Comparison of ENCODE assay signal across 17 cellular contexts in genomic region chr11:59866397-59866796, GRCh38. TPM values are rescaled to one million over a fixed set of nuclear protein-coding genes. Genes with fewer than 3 reads are reported as not detected.
DNase-seq lines count a peak whose midpoint lies in the region; ATAC-seq, FAIRE-seq and TF ChIP-seq lines count a peak whose summit lies in the region.
"Had no signal": no experiment of that assay in that cellular context is flagged by ENCODE, and none has a peak within 500 bp of the region (broad histone marks: within the 10 kb centered on the region; RNA-seq: fewer than 3 reads in every experiment).

Gene TCN1 (minus strand): TSS chr11:59866487. CDS start chr11:59866470, 17 bp downstream.

- peaks cover 9% of the 10 kb centered on the region for H3K9me3 Mint-ChIP-seq in stimulated activated effector memory CD8-positive, alpha-beta T cell treated with anti-CD3 and anti-CD28 coated beads, Interleukin-12 subunit alpha, Interleukin-12 subunit beta, amount 100 ng/mL, for 72 hours
- no peaks in the 10 kb centered on the region for H3K9me3 Mint-ChIP-seq in CD4-positive, alpha-beta T cell

- FAIRE-seq in endothelial cell of umbilical vein (lab: Jason Lieb, UNC) = no peak
- FAIRE-seq: kidney had no signal

- H3K9me1 ChIP-seq in endothelial cell of umbilical vein (replicated peaks; ENCODE audit: control insufficient read depth, extremely low read depth, insufficient read depth, low read length) = no peaks in the 10 kb centered on the region

- intact Hi-C loops in endothelial cell of umbilical vein (cut with micrococcal nuclease) = no loop called here
- intact Hi-C loops in CD4-positive, alpha-beta T cell (cut with DNase I, micrococcal nuclease) = no loop called here

- H3F3A ChIP-seq in smooth muscle cell (ENCODE audit: low read depth) = no peaks in the 10 kb centered on the region

- no peaks in the 10 kb centered on the region for H3K36me3 Mint-ChIP-seq in stimulated activated effector memory CD8-positive, alpha-beta T cell treated with anti-CD3 and anti-CD28 coated beads, Interleukin-12 subunit alpha, Interleukin-12 subunit beta, amount 100 ng/mL, for 72 hours
- H3K36me3 Mint-ChIP-seq in CD4-positive, alpha-beta T cell (ENCODE audit: low read depth) = no peaks in the 10 kb centered on the region
- H3K36me3 Mint-ChIP-seq: CD8-positive, alpha-beta memory T cell had no signal

- H3K36me3 ChIP-seq in endothelial cell of umbilical vein (ENCODE audit: control insufficient read depth in 2 of 2, extremely low read depth in 1 of 2, insufficient read depth in 2 of 2, low read length in 2 of 2) = no peaks in the 10 kb centered on the region
- H3K36me3 ChIP-seq in smooth muscle cell (ENCODE audit: low read depth) = no peaks in the 10 kb centered on the region
- H3K36me3 ChIP-seq: right lobe of liver had no signal

- dilution Hi-C loops in endothelial cell of umbilical vein (cut with MboI; ENCODE audit: extremely low pct_ligation_motif_present, low sequenced_read_pairs) = no loop called here

- DNase-seq in HCEC 1CT (peak; percentile 1), NOMO-1 treated with dmso at 0.1 percent for 144 hours (lab: John Stamatoyannopoulos, UW; ENCODE audit: unreplicated experiment) (peak; percentile 78), endothelial cell of umbilical vein (ENCODE audit: low read depth, low spot score) (no peak), smooth muscle cell (lab: John Stamatoyannopoulos, UW; ENCODE audit: unreplicated experiment) (no peak)
- DNase-seq in stimulated activated effector memory CD8-positive, alpha-beta T cell treated with anti-CD3 and anti-CD28 coated beads, Interleukin-12 subunit alpha, Interleukin-12 subunit beta, amount 100 ng/mL, for 72 hours (ENCODE audit: low spot score in 2 of 2) = no peak
- DNase-seq in CD4-positive, alpha-beta T cell = no peak
- DNase-seq: activated CD4-positive, alpha-beta T cell treated with anti-CD3 and anti-CD28 coated beads, Interleukin-2, amount 50 U/mL, for 4 hours; CD8-positive, alpha-beta memory T cell; kidney; naive thymus-derived CD8-positive, alpha-beta T cell; NCI-H2081; right lobe of liver; T-helper 1 cell had no signal

- POLR2A ChIA-PET in endothelial cell of umbilical vein (lab: Charles Lee) = no interaction called here
- POLR2A ChIA-PET in CD4-positive, alpha-beta T cell (lab: Charles Lee) = no interaction called here

- no peak within 1 kb of the TSS for H3K27ac Mint-ChIP-seq in stimulated activated effector memory CD8-positive, alpha-beta T cell treated with anti-CD3 and anti-CD28 coated beads, Interleukin-12 subunit alpha, Interleukin-12 subunit beta, amount 100 ng/mL, for 72 hours
- no peak within 1 kb of the TSS for H3K27ac Mint-ChIP-seq in CD4-positive, alpha-beta T cell
- H3K27ac Mint-ChIP-seq: activated T-helper 1 cell treated with anti-CD3 and anti-CD28 coated beads, Interleukin-12 subunit alpha, Interleukin-12 subunit beta, Interleukin-2, Interleukin-4 antibody, amounts not matched to agents 30 ng/mL and 10 ng/mL and 1 ng/mL, durations not matched to agents 14 hours and 24 hours and 36 hours; CD8-positive, alpha-beta memory T cell; naive thymus-derived CD8-positive, alpha-beta T cell had no signal

- H3K9ac ChIP-seq in endothelial cell of umbilical vein (replicated peaks; ENCODE audit: extremely low read depth, insufficient read depth, low read length) (no peak within 1 kb of the TSS), smooth muscle cell (ENCODE audit: low read depth) (no peak within 1 kb of the TSS)

- no TSS peak for BruUV-seq in endothelial cell of umbilical vein (replicated peaks; lab: Mats Ljungman, UMichigan)

- H3K4me1 ChIP-seq in endothelial cell of umbilical vein (ENCODE audit: control insufficient read depth, extremely low read depth, insufficient read depth, low read length) (peaks cover 15% of the 10 kb centered on the region), smooth muscle cell (ENCODE audit: low read depth) (no peaks in the 10 kb centered on the region)
- H3K4me1 ChIP-seq: right lobe of liver had no signal

- no peaks in the 10 kb centered on the region for H3K79me2 ChIP-seq in endothelial cell of umbilical vein (ENCODE audit: control insufficient read depth, insufficient read depth, low read length)
- H3K79me2 ChIP-seq in smooth muscle cell (ENCODE audit: low read depth) = no peaks in the 10 kb centered on the region

- 84% methylated on average over 3 of the region's 3 CpGs for WGBS in smooth muscle cell (ENCODE audit: low lambda C conversion rate)

- ATAC-seq in GM21786 (IDR thresholded peaks at IDR 0.05; ENCODE audit: unreplicated experiment) = no peak
- ATAC-seq in HG02970 (IDR thresholded peaks at IDR 0.05; ENCODE audit: low FRiP score, unreplicated experiment) = no peak
- ATAC-seq in stimulated activated effector memory CD8-positive, alpha-beta T cell treated with anti-CD3 and anti-CD28 coated beads, Interleukin-12 subunit alpha, Interleukin-12 subunit beta, amount 100 ng/mL, for 72 hours = no peak
- ATAC-seq in CD4-positive, alpha-beta T cell (ENCODE audit: poor library complexity) = no peak
- ATAC-seq: naive thymus-derived CD8-positive, alpha-beta T cell had no signal

- no peak within 1 kb of the TSS for H3K4me3 Mint-ChIP-seq in stimulated activated effector memory CD8-positive, alpha-beta T cell treated with anti-CD3 and anti-CD28 coated beads, Interleukin-12 subunit alpha, Interleukin-12 subunit beta, amount 100 ng/mL, for 72 hours
- no peak within 1 kb of the TSS for H3K4me3 Mint-ChIP-seq in CD4-positive, alpha-beta T cell
- H3K4me3 Mint-ChIP-seq: activated T-helper 1 cell treated with anti-CD3 and anti-CD28 coated beads, Interleukin-12 subunit alpha, Interleukin-12 subunit beta, Interleukin-2, Interleukin-4 antibody, amounts not matched to agents 30 ng/mL and 10 ng/mL and 1 ng/mL, durations not matched to agents 14 hours and 24 hours and 36 hours; CD8-positive, alpha-beta memory T cell; naive thymus-derived CD8-positive, alpha-beta T cell had no signal

- H3K27ac ChIP-seq in endothelial cell of umbilical vein (ENCODE audit: insufficient read depth, low read depth, low read length) = peak within 1 kb of the TSS; percentile 44
- H3K27ac ChIP-seq in smooth muscle cell (ENCODE audit: low read depth) = peak within 1 kb of the TSS; percentile 56
- no peak within 1 kb of the TSS for H3K27ac ChIP-seq in CD4-positive, alpha-beta T cell (ENCODE audit: low read depth, low read length)
- H3K27ac ChIP-seq: right lobe of liver had no signal

- H4K20me1 ChIP-seq in endothelial cell of umbilical vein (replicated peaks; ENCODE audit: control insufficient read depth, extremely low read depth, insufficient read depth, low read length) (no peaks in the 10 kb centered on the region), smooth muscle cell (ENCODE audit: low read depth) (no peaks in the 10 kb centered on the region)

- H3K4me3 ChIP-seq in endothelial cell of umbilical vein (replicated peaks in 1 of 3; ENCODE audit: insufficient read depth in 1 of 3, low read depth in 1 of 3, low read length in 3 of 3) (no peak within 1 kb of the TSS), smooth muscle cell (no peak within 1 kb of the TSS)
- H3K4me3 ChIP-seq: right lobe of liver had no signal

- H2AFZ ChIP-seq in endothelial cell of umbilical vein (ENCODE audit: low read depth, low read length) (no peak within 1 kb of the TSS), smooth muscle cell (ENCODE audit: low read depth) (no peak within 1 kb of the TSS)

- CTCF ChIA-PET in endothelial cell of umbilical vein (lab: Charles Lee) = interaction anchor here (1.1 kb wide), 1 partner anchor 14 kb away, joined by 3 read pairs; no protein-coding TSS in a partner anchor
- CTCF ChIA-PET in CD4-positive, alpha-beta T cell (lab: Charles Lee) = no interaction called here

- TF ChIP-seq CTCF in endothelial cell of umbilical vein (IDR thresholded peaks at IDR 0.05; ENCODE audit: extremely low read depth in 1 of 2, insufficient read depth in 1 of 2, low read depth in 1 of 2, low read length in 2 of 2) (no peak), smooth muscle cell (IDR thresholded peaks at IDR 0.05; ENCODE audit: borderline replicate concordance, insufficient read depth, poor library complexity, severe bottlenecking) (no peak)
- no peak for TF ChIP-seq CTCF in CD4-positive, alpha-beta T cell (IDR thresholded peaks at IDR 0.05)

- no peaks in the 10 kb centered on the region for H3K4me1 Mint-ChIP-seq in stimulated activated effector memory CD8-positive, alpha-beta T cell treated with anti-CD3 and anti-CD28 coated beads, Interleukin-12 subunit alpha, Interleukin-12 subunit beta, amount 100 ng/mL, for 72 hours
- no peaks in the 10 kb centered on the region for H3K4me1 Mint-ChIP-seq in CD4-positive, alpha-beta T cell (ENCODE audit: low read depth)
- H3K4me1 Mint-ChIP-seq: CD8-positive, alpha-beta memory T cell; naive thymus-derived CD8-positive, alpha-beta T cell had no signal

- H3K4me2 ChIP-seq in endothelial cell of umbilical vein (ENCODE audit: insufficient read depth, low read length) = peak within 1 kb of the TSS; percentile 2
- no peak within 1 kb of the TSS for H3K4me2 ChIP-seq in smooth muscle cell

- TF ChIP-seq POLR2A in endothelial cell of umbilical vein (IDR thresholded peaks at IDR 0.05; ENCODE audit: low read depth, low read length) = no peak

- H3K9me3 ChIP-seq in endothelial cell of umbilical vein (replicated peaks; ENCODE audit: control insufficient read depth, insufficient read depth, low read length) (no peaks in the 10 kb centered on the region), smooth muscle cell (replicated peaks; ENCODE audit: low read depth) (no peaks in the 10 kb centered on the region)
- no peaks in the 10 kb centered on the region for H3K9me3 ChIP-seq in CD4-positive, alpha-beta T cell (ENCODE audit: control insufficient read depth, low read length)
- H3K9me3 ChIP-seq: right lobe of liver had no signal

- no peaks in the 10 kb centered on the region for H3K27me3 Mint-ChIP-seq in CD4-positive, alpha-beta T cell

- H3K27me3 ChIP-seq in endothelial cell of umbilical vein (ENCODE audit: control insufficient read depth in 2 of 2, insufficient read depth in 2 of 2, low read length in 2 of 2) (no peaks in the 10 kb centered on the region), smooth muscle cell (ENCODE audit: low read depth) (no peaks in the 10 kb centered on the region)
- no peaks in the 10 kb centered on the region for H3K27me3 ChIP-seq in CD4-positive, alpha-beta T cell (ENCODE audit: control insufficient read depth, insufficient read depth, low read length)
- H3K27me3 ChIP-seq: right lobe of liver had no signal

TF ChIP-seq in endothelial cell of umbilical vein, 7 proteins besides CTCF, POLR2A, EP300 and RAD21 (continues in another document):
- no peak for TF ChIP-seq MYC (IDR thresholded peaks at IDR 0.05; ENCODE audit: low read depth, low read length)

RNA-seq across cellular contexts. Expression of gene TCN1, which starts in this region (rescaled TPM):
- total RNA-seq in endothelial cell of umbilical vein (not detected in 2 replicates), smooth muscle cell (4.3 and 11.1 TPM in 2 replicates)
- polyA plus RNA-seq in endothelial cell of umbilical vein (not detected in 2 replicates), smooth muscle cell (not detected in 2 replicates)
- not detected in 2 replicates for polyA plus RNA-seq in endothelial cell of umbilical vein (2011; cell fraction: cytosol; rRNA removed)
- not detected in 2 replicates for polyA plus RNA-seq in endothelial cell of umbilical vein (2011; cell fraction: nucleus; rRNA removed)
- not detected in 2 replicates for polyA plus RNA-seq in endothelial cell of umbilical vein (2012)
- polyA minus RNA-seq in endothelial cell of umbilical vein = not detected in 2 replicates
- polyA minus RNA-seq in endothelial cell of umbilical vein (2011; cell fraction: cytosol; rRNA and poly(A)+ RNA removed) = not detected
- not detected in 2 replicates for polyA minus RNA-seq in endothelial cell of umbilical vein (2011; cell fraction: nucleus; rRNA and poly(A)+ RNA removed)
- not detected for total RNA-seq in CD4-positive, alpha-beta T cell
- total RNA-seq: activated T-helper 1 cell treated with anti-CD3 and anti-CD28 coated beads, Interleukin-12 subunit alpha, Interleukin-12 subunit beta, Interleukin-2, Interleukin-4 antibody, amounts not matched to agents 30 ng/mL and 10 ng/mL and 1 ng/mL, durations not matched to agents 14 hours and 24 hours and 36 hours; CD8-positive, alpha-beta memory T cell; glomerular endothelial cell; naive thymus-derived CD8-positive, alpha-beta T cell had no signal
- polyA plus RNA-seq: CD8-positive, alpha-beta memory T cell; naive thymus-derived CD8-positive, alpha-beta T cell had no signal

Comparison
In these comparisons a context has a peak if more than half of its experiments do, and no peak if none do; other contexts are left out.
1. DNase-seq: peak in HCEC 1CT (single experiment) and NOMO-1 treated with dmso at 0.1 percent for 144 hours (single experiment); none in endothelial cell of umbilical vein (single experiment), smooth muscle cell (single experiment), stimulated activated effector memory CD8-positive, alpha-beta T cell treated with anti-CD3 and anti-CD28 coated beads, Interleukin-12 subunit alpha, Interleukin-12 subunit beta, amount 100 ng/mL, for 72 hours (0 of 2) and CD4-positive, alpha-beta T cell (0 of 10).